14 cellular contexts compared by ENCODE assay signal in the genomic region with DNA sequence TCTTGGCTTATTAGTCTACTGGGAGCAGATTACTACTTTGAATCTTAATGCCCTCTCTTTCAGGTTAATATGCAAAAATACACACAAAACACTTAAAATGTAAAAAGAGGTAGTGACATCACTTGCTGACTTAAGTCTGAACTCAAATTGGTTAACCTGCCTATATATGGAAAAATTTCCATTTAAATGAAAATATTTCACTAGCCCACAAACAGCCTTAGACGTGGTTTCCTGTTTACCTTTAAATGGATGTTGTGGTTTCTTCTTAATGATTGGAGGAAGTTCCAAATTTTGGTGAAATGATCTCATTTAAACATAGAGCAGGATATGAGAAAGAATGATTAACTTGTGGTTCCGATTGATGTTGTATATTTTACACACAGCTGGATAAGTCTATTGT.
A peak's percentile ranks its signal among the peaks of the same experiment; 100 is the strongest.
DNase-seq lines count a peak whose midpoint lies in the region; ATAC-seq and TF ChIP-seq lines count a peak whose summit lies in the region.
"Had no signal": no experiment of that assay in that cellular context is flagged by ENCODE, and none has a peak within 500 bp of the region (broad histone marks: within the 10 kb centered on the region; RNA-seq: fewer than 3 reads in every experiment).

No MANE protein-coding gene starts in this region.

- WGBS in mesenchymal stem cell, result no CpG with 5 or more reads among the region's 2 CpGs
- WGBS in trophoblast cell (ENCODE audit: extremely low coverage, insufficient coverage, insufficient read length), result no CpG with 5 or more reads among the region's 2 CpGs

- no peak overlapping the region for H3K4ac ChIP-seq in mesenchymal stem cell (ENCODE audit: low read depth in 1 of 2, low read length in 2 of 2)
- H3K4ac ChIP-seq in trophoblast cell (ENCODE audit: low read depth, low read length), result no peak overlapping the region

- H3K9ac ChIP-seq in mesenchymal stem cell (ENCODE audit: low read length) (no peak overlapping the region), trophoblast cell (ENCODE audit: low read length) (no peak overlapping the region)

- DNase-seq in RPMI7951 (ENCODE audit: low read depth), result peak; percentile 56
- DNase-seq in mesenchymal stem cell, result peak; percentile 88
- no peak for DNase-seq in trophoblast cell
- no peak for DNase-seq in erythroblast (lab: John Stamatoyannopoulos, UW)
- DNase-seq: activated B cell treated with CpG ODN at 0.5 μM for 24 hours; activated gamma-delta T cell treated with Interleukin-2 at 50 U/mL for 16 hours; DMS79; effector CD4-positive, alpha-beta T cell; NCI-H1436 treated with DMSO at 0.1 percent for 48 hours had no signal

- H3K27ac ChIP-seq in mesenchymal stem cell (ENCODE audit: low read length, poor library complexity, severe bottlenecking) (peak overlapping the region; percentile 97), trophoblast cell (ENCODE audit: low read depth, low read length) (no peak overlapping the region)

- no peak overlapping the region for H2BK12ac ChIP-seq in mesenchymal stem cell (ENCODE audit: low read length in 2 of 2)
- H2BK12ac ChIP-seq in trophoblast cell (ENCODE audit: low read length), result no peak overlapping the region

- H4K91ac ChIP-seq in mesenchymal stem cell (ENCODE audit: low read length) (no peak overlapping the region), trophoblast cell (ENCODE audit: low read depth, low read length) (no peak overlapping the region)

- H3K4me1 ChIP-seq in mesenchymal stem cell (ENCODE audit: control insufficient read depth, insufficient read depth, low read depth, low read length) (peaks cover 3% of the 10 kb centered on the region), trophoblast cell (ENCODE audit: control insufficient read depth in 1 of 2, insufficient read depth in 2 of 2, low read length in 2 of 2) (no peaks in the 10 kb centered on the region)

- no peak overlapping the region for H2BK15ac ChIP-seq in mesenchymal stem cell (ENCODE audit: low read depth, poor library complexity, severe bottlenecking)

- H3K36me3 ChIP-seq in mesenchymal stem cell (ENCODE audit: control insufficient read depth in 1 of 2, insufficient read depth in 2 of 2, low read depth in 1 of 2, low read length in 2 of 2), result no peaks in the 10 kb centered on the region
- no peaks in the 10 kb centered on the region for H3K36me3 ChIP-seq in trophoblast cell (ENCODE audit: control insufficient read depth in 1 of 2, insufficient read depth in 2 of 2, low read length in 2 of 2)

- H3K9me3 ChIP-seq in mesenchymal stem cell (ENCODE audit: control insufficient read depth, low read length) (no peaks in the 10 kb centered on the region), trophoblast cell (ENCODE audit: insufficient read depth, low read depth, low read length) (no peaks in the 10 kb centered on the region)

- H3K14ac ChIP-seq in mesenchymal stem cell (ENCODE audit: low read length in 2 of 2) (no peak overlapping the region), trophoblast cell (ENCODE audit: low read length) (no peak overlapping the region)

- no peak overlapping the region for H4K8ac ChIP-seq in mesenchymal stem cell (ENCODE audit: low read length)
- H4K8ac ChIP-seq in trophoblast cell (ENCODE audit: low read depth, low read length), result no peak overlapping the region

- H3K4me2 ChIP-seq in mesenchymal stem cell (ENCODE audit: low read length, poor library complexity, severe bottlenecking), result no peak overlapping the region
- no peak overlapping the region for H3K4me2 ChIP-seq in trophoblast cell (ENCODE audit: low read length)

- no peak overlapping the region for H3K18ac ChIP-seq in mesenchymal stem cell (ENCODE audit: low read depth in 1 of 2, low read length in 2 of 2)
- H3K18ac ChIP-seq in trophoblast cell (ENCODE audit: low read length), result no peak overlapping the region

- H3K27me3 ChIP-seq in mesenchymal stem cell (ENCODE audit: control insufficient read depth in 1 of 2, insufficient read depth in 1 of 2, low read length in 2 of 2) (no peaks in the 10 kb centered on the region), trophoblast cell (ENCODE audit: insufficient read depth, low read length) (no peaks in the 10 kb centered on the region)

- H2BK120ac ChIP-seq in mesenchymal stem cell (ENCODE audit: low read depth, low read length), result no peak overlapping the region
- no peak overlapping the region for H2BK120ac ChIP-seq in trophoblast cell (ENCODE audit: insufficient read depth, low read length, poor library complexity)

- H3K4me3 ChIP-seq in mesenchymal stem cell (ENCODE audit: insufficient read depth in 1 of 2, low read depth in 1 of 2, low read length in 2 of 2), result no peak overlapping the region
- no peak overlapping the region for H3K4me3 ChIP-seq in trophoblast cell (ENCODE audit: low read depth, low read length)

- no peak overlapping the region for H2AFZ ChIP-seq in mesenchymal stem cell (ENCODE audit: low read depth, low read length)
- no peak overlapping the region for H2AFZ ChIP-seq in trophoblast cell (ENCODE audit: insufficient read depth, low read length, poor library complexity)

- H2BK5ac ChIP-seq in mesenchymal stem cell (ENCODE audit: low read depth, low read length, poor library complexity, severe bottlenecking), result peak overlapping the region; percentile 89
- H2BK5ac ChIP-seq in trophoblast cell (ENCODE audit: low read depth, low read length, poor library complexity), result no peak overlapping the region

- H3K79me1 ChIP-seq in mesenchymal stem cell (replicated peaks; ENCODE audit: low read length, poor library complexity, severe bottlenecking), result no peaks in the 10 kb centered on the region
- no peaks in the 10 kb centered on the region for H3K79me1 ChIP-seq in trophoblast cell (ENCODE audit: low read length)

- H2AK5ac ChIP-seq in mesenchymal stem cell (ENCODE audit: low read length, severe bottlenecking), result no peak overlapping the region
- H2AK5ac ChIP-seq in trophoblast cell (ENCODE audit: low read length), result no peak overlapping the region

- no peak for TF ChIP-seq POLR2A in erythroblast (IDR thresholded peaks at IDR 0.05; ENCODE audit: low read length)

- no peaks in the 10 kb centered on the region for H3K79me2 ChIP-seq in trophoblast cell (ENCODE audit: control insufficient read depth, insufficient read depth, low read length, poor library complexity)

- H4K12ac ChIP-seq in trophoblast cell (ENCODE audit: low read depth, low read length), result no peak overlapping the region

- H3K23ac ChIP-seq in mesenchymal stem cell (ENCODE audit: low read length in 2 of 2), result no peak overlapping the region
- H3K23ac ChIP-seq in trophoblast cell (ENCODE audit: low read length), result no peak overlapping the region

- peak; percentile 94 for ATAC-seq in GM18909 (IDR thresholded peaks at IDR 0.05; ENCODE audit: poor library complexity, unreplicated experiment)
- ATAC-seq in HG02973 (IDR thresholded peaks at IDR 0.05; ENCODE audit: unreplicated experiment), result peak; percentile 58
- no peak for ATAC-seq in GM21390 (IDR thresholded peaks at IDR 0.05; ENCODE audit: unreplicated experiment)
- ATAC-seq in GM21717 (IDR thresholded peaks at IDR 0.05; ENCODE audit: unreplicated experiment), result no peak
- ATAC-seq: Panc1 had no signal

Comparison
In these comparisons a context has a peak if more than half of its experiments do, and no peak if none do; other contexts are left out.
1. ATAC-seq: peak in GM18909 (single experiment) and HG02973 (single experiment); none in GM21390 (single experiment) and GM21717 (single experiment).
2. DNase-seq: peak in RPMI7951 (single experiment) and mesenchymal stem cell (single experiment); none in trophoblast cell (0 of 2) and erythroblast (0 of 2).